ENCODE assay signal across 8 cellular contexts in genomic region chr19:15125232-15126067, GRCh38. TPM values are rescaled to one million over a fixed set of nuclear protein-coding genes. Genes with fewer than 3 reads are reported as not detected.
DNase-seq lines count a peak whose midpoint lies in the region; ATAC-seq and TF ChIP-seq lines count a peak whose summit lies in the region.

No MANE protein-coding gene starts in this region.

- no peaks in the 10 kb centered on the region for H3K27me3 ChIP-seq in naive thymus-derived CD4-positive, alpha-beta T cell (ENCODE audit: control insufficient read depth in 2 of 2, insufficient read depth in 2 of 2, low read length in 2 of 2)

- H3K4me3 Mint-ChIP-seq in activated T-helper 2 cell treated with anti-CD3 and anti-CD28 coated beads, Interferon-gamma antibody, Interleukin-2, Interleukin-4, amounts not matched to agents 10 μg/mL and 5 μg/mL and 100 μg/mL, durations not matched to agents 14 hours and 24 hours and 36 hours (ENCODE audit: low read depth), result peak overlapping the region; percentile 99
- H3K4me3 Mint-ChIP-seq in naive thymus-derived CD4-positive, alpha-beta T cell, result peak overlapping the region; percentile 89 to 100 (median 98)
- peak overlapping the region; percentile 84 for H3K4me3 Mint-ChIP-seq in stimulated activated memory B cell treated with anti-CD40 and anti-IgM and Interleukin-4, amounts not matched to agents 10 μg/mL and 1 μg/mL and 100 μg/mL, for 72 hours

- H3K4me1 Mint-ChIP-seq in activated T-helper 2 cell treated with anti-CD3 and anti-CD28 coated beads, Interferon-gamma antibody, Interleukin-2, Interleukin-4, amounts not matched to agents 10 μg/mL and 5 μg/mL and 100 μg/mL, durations not matched to agents 14 hours and 24 hours and 36 hours (ENCODE audit: low read depth), result peaks cover 26% of the 10 kb centered on the region
- peaks cover 27 to 59% (median 44%) of the 10 kb centered on the region in 7 donors for H3K4me1 Mint-ChIP-seq in naive thymus-derived CD4-positive, alpha-beta T cell
- H3K4me1 Mint-ChIP-seq in stimulated activated memory B cell treated with anti-CD40 and anti-IgM and Interleukin-4, amounts not matched to agents 10 μg/mL and 1 μg/mL and 100 μg/mL, for 72 hours, result peaks cover 11% of the 10 kb centered on the region

- DNase-seq in ELF-1 (ENCODE audit: low read depth, low spot score) (peak; percentile 99), H4 (ENCODE audit: low spot score) (peak; percentile 99), LNCaP clone FGC (ENCODE audit: low read depth) (peak; percentile 90), RPMI8226 (peak; percentile 98), fibroblast of mammary gland (ENCODE audit: low read depth) (peak; percentile 96)
- DNase-seq in activated T-helper 2 cell treated with anti-CD3 and anti-CD28 coated beads, Interferon-gamma antibody, Interleukin-2, Interleukin-4, amounts not matched to agents 10 μg/mL and 5 μg/mL and 100 μg/mL, durations not matched to agents 14 hours and 24 hours and 36 hours (ENCODE audit: low spot score), result peak; percentile 97
- DNase-seq in naive thymus-derived CD4-positive, alpha-beta T cell, result peak; percentile 94 to 98 (median 96)

- intact Hi-C loops in activated T-helper 2 cell treated with anti-CD3 and anti-CD28 coated beads, Interferon-gamma antibody, Interleukin-2, Interleukin-4, amounts not matched to agents 10 μg/mL and 5 μg/mL and 100 μg/mL, durations not matched to agents 14 hours and 24 hours and 36 hours (cut with micrococcal nuclease), result loop anchor here (2.0 to 5.0 kb wide), 2 partner anchors 19 to 292 kb away; partner anchors contain the start of genes AKAP8L and SYDE1
- intact Hi-C loops in naive thymus-derived CD4-positive, alpha-beta T cell (cut with micrococcal nuclease), result loop anchor here (1.0 to 5.0 kb wide), 11 partner anchors 25 to 1943 kb away; partner anchors contain the start of genes AKAP8 (in 1 of the 2), NDUFB7 (in 1 of the 2) and RAB8A (in 1 of the 2)

- peak; percentile 93 for ATAC-seq in naive thymus-derived CD4-positive, alpha-beta T cell
- ATAC-seq in stimulated activated memory B cell treated with anti-CD40 and anti-IgM and Interleukin-4, amounts not matched to agents 10 μg/mL and 1 μg/mL and 100 μg/mL, for 72 hours, result peak; percentile 97

- H3K36me3 ChIP-seq in naive thymus-derived CD4-positive, alpha-beta T cell (ENCODE audit: control insufficient read depth in 2 of 3, insufficient read depth in 3 of 3, low read length in 3 of 3), result peaks cover 0 to 31% (median 8%) of the 10 kb centered on the region in 3 experiments

- CTCF ChIA-PET in naive thymus-derived CD4-positive, alpha-beta T cell (lab: Charles Lee), result interaction anchor here (0.6 to 1.6 kb wide), 4 partner anchors 13 to 32 kb away, joined by 3 to 5 read pairs (median 3); no protein-coding TSS in a partner anchor

- no peaks in the 10 kb centered on the region for H3K9me3 ChIP-seq in naive thymus-derived CD4-positive, alpha-beta T cell (ENCODE audit: control insufficient read depth in 2 of 3, low read length in 3 of 3)

- POLR2A ChIA-PET in naive thymus-derived CD4-positive, alpha-beta T cell (lab: Charles Lee), result interaction anchor here (0.7 to 1.5 kb wide), 5 partner anchors 11 to 343 kb away, joined by 3 to 6 read pairs (median 3); partner anchors contain the start of gene AKAP8L

- no peak for TF ChIP-seq CTCF in LNCaP clone FGC (IDR thresholded peaks at IDR 0.05; ENCODE audit: control insufficient read depth, extremely low read depth, insufficient read depth)
- TF ChIP-seq CTCF in fibroblast of mammary gland (conservative IDR thresholded peaks at IDR 0.05; ENCODE audit: control insufficient read depth, insufficient read depth, low read depth, low read length), result no peak

- no peaks in the 10 kb centered on the region for H3K27me3 Mint-ChIP-seq in activated T-helper 2 cell treated with anti-CD3 and anti-CD28 coated beads, Interferon-gamma antibody, Interleukin-2, Interleukin-4, amounts not matched to agents 10 μg/mL and 5 μg/mL and 100 μg/mL, durations not matched to agents 14 hours and 24 hours and 36 hours (ENCODE audit: low read depth)
- H3K27me3 Mint-ChIP-seq in naive thymus-derived CD4-positive, alpha-beta T cell, result peaks cover 0 to 2% (median 0%) of the 10 kb centered on the region in 5 donors
- peaks cover 17% of the 10 kb centered on the region for H3K27me3 Mint-ChIP-seq in stimulated activated memory B cell treated with anti-CD40 and anti-IgM and Interleukin-4, amounts not matched to agents 10 μg/mL and 1 μg/mL and 100 μg/mL, for 72 hours

- peak overlapping the region; percentile 99 for H3K27ac Mint-ChIP-seq in activated T-helper 2 cell treated with anti-CD3 and anti-CD28 coated beads, Interferon-gamma antibody, Interleukin-2, Interleukin-4, amounts not matched to agents 10 μg/mL and 5 μg/mL and 100 μg/mL, durations not matched to agents 14 hours and 24 hours and 36 hours
- H3K27ac Mint-ChIP-seq in naive thymus-derived CD4-positive, alpha-beta T cell, result peak overlapping the region; percentile 91 to 100 (median 97)
- H3K27ac Mint-ChIP-seq in stimulated activated memory B cell treated with anti-CD40 and anti-IgM and Interleukin-4, amounts not matched to agents 10 μg/mL and 1 μg/mL and 100 μg/mL, for 72 hours, result peak overlapping the region; percentile 96

- peak overlapping the region; percentile 92 for H3K27ac ChIP-seq in naive thymus-derived CD4-positive, alpha-beta T cell (ENCODE audit: low read depth, low read length)

- H3K36me3 Mint-ChIP-seq in activated T-helper 2 cell treated with anti-CD3 and anti-CD28 coated beads, Interferon-gamma antibody, Interleukin-2, Interleukin-4, amounts not matched to agents 10 μg/mL and 5 μg/mL and 100 μg/mL, durations not matched to agents 14 hours and 24 hours and 36 hours (ENCODE audit: low read depth), result peaks cover 20% of the 10 kb centered on the region
- peaks cover 0 to 19% (median 12%) of the 10 kb centered on the region in 5 donors for H3K36me3 Mint-ChIP-seq in naive thymus-derived CD4-positive, alpha-beta T cell
- H3K36me3 Mint-ChIP-seq in stimulated activated memory B cell treated with anti-CD40 and anti-IgM and Interleukin-4, amounts not matched to agents 10 μg/mL and 1 μg/mL and 100 μg/mL, for 72 hours, result peaks cover 26% of the 10 kb centered on the region

- H3K4me3 ChIP-seq in LNCaP clone FGC (ENCODE audit: low read depth, low read length) (peak overlapping the region; percentile 84), fibroblast of mammary gland (ENCODE audit: control insufficient read depth, low read depth, low read length) (peak overlapping the region; percentile 82)
- peak overlapping the region; percentile 90 for H3K4me3 ChIP-seq in naive thymus-derived CD4-positive, alpha-beta T cell (ENCODE audit: low read length)

- peaks cover 0 to 25% of the 10 kb centered on the region in 2 donors for H3K4me1 ChIP-seq in naive thymus-derived CD4-positive, alpha-beta T cell (ENCODE audit: control insufficient read depth in 2 of 2, insufficient read depth in 2 of 2, low read length in 2 of 2)

- no peaks in the 10 kb centered on the region for H3K9me3 Mint-ChIP-seq in activated T-helper 2 cell treated with anti-CD3 and anti-CD28 coated beads, Interferon-gamma antibody, Interleukin-2, Interleukin-4, amounts not matched to agents 10 μg/mL and 5 μg/mL and 100 μg/mL, durations not matched to agents 14 hours and 24 hours and 36 hours
- H3K9me3 Mint-ChIP-seq in naive thymus-derived CD4-positive, alpha-beta T cell, result peaks cover 0 to 7% (median 0%) of the 10 kb centered on the region in 11 donors
- no peaks in the 10 kb centered on the region for H3K9me3 Mint-ChIP-seq in stimulated activated memory B cell treated with anti-CD40 and anti-IgM and Interleukin-4, amounts not matched to agents 10 μg/mL and 1 μg/mL and 100 μg/mL, for 72 hours

RNA-seq across cellular contexts. Expression of gene SYDE1, which starts 18.2 kb away (rescaled TPM):
- 11.7 and 15.1 TPM in 2 replicates for total RNA-seq in H4 (2014; rRNA removed; shearing (Covaris generic))
- total RNA-seq in activated T-helper 2 cell treated with anti-CD3 and anti-CD28 coated beads, Interferon-gamma antibody, Interleukin-2, Interleukin-4, amounts not matched to agents 10 μg/mL and 5 μg/mL and 100 μg/mL, durations not matched to agents 14 hours and 24 hours and 36 hours, result 1.9 and 2.5 TPM in 2 replicates
- 1 to 10 TPM in 2 of 5 experiments, under 1 TPM in 2, not detected in 1; 0.41 to 2.1 (median 1.2) TPM for total RNA-seq in naive thymus-derived CD4-positive, alpha-beta T cell
- under 1 TPM; 0.12 to 0.15 TPM for polyA plus RNA-seq in naive thymus-derived CD4-positive, alpha-beta T cell

RNA-seq across cellular contexts. Expression of gene OR1I1, which starts 43.4 kb away (rescaled TPM):
- total RNA-seq in H4 (2014; rRNA removed; shearing (Covaris generic)), result not detected in 2 replicates
- total RNA-seq in activated T-helper 2 cell treated with anti-CD3 and anti-CD28 coated beads, Interferon-gamma antibody, Interleukin-2, Interleukin-4, amounts not matched to agents 10 μg/mL and 5 μg/mL and 100 μg/mL, durations not matched to agents 14 hours and 24 hours and 36 hours, result not detected in 2 replicates
- not detected for total RNA-seq in naive thymus-derived CD4-positive, alpha-beta T cell
- not detected for polyA plus RNA-seq in naive thymus-derived CD4-positive, alpha-beta T cell

Comparison
In these comparisons a context has a peak if more than half of its experiments do, and no peak if none do; other contexts are left out.
1. Peak in every context shown above with its lines: DNase-seq, ATAC-seq, H3K4me3 ChIP-seq and H3K27ac ChIP-seq.